ENCODE assay signal across 15 cellular contexts in genomic region chr3:13682331-13683013, GRCh38.
A peak's percentile ranks its signal among the peaks of the same experiment; 100 is the strongest.
DNase-seq lines count a peak whose midpoint lies in the region; ATAC-seq and TF ChIP-seq lines count a peak whose summit lies in the region.
"Had no signal": no experiment of that assay in that cellular context is flagged by ENCODE, and none has a peak within 500 bp of the region (broad histone marks: within the 10 kb centered on the region; RNA-seq: fewer than 3 reads in every experiment).

No MANE protein-coding gene starts in this region.

- TF ChIP-seq RAD21 in IMR-90 (IDR thresholded peaks at IDR 0.05; ENCODE audit: low read length) = no peak

- ATAC-seq in IMR-90 (ENCODE audit: low read depth) = no peak
- no peak for ATAC-seq in GM18505 (IDR thresholded peaks at IDR 0.05; ENCODE audit: unreplicated experiment)

- H4K91ac ChIP-seq in IMR-90 (ENCODE audit: insufficient read depth, low read depth, low read length) (no peak overlapping the region), neuronal stem cell (ENCODE audit: low read depth, low read length, poor library complexity) (peak overlapping the region; percentile 85)

- H2BK20ac ChIP-seq in IMR-90 (ENCODE audit: low read depth, low read length) = no peak overlapping the region

- no peak overlapping the region for H3K18ac ChIP-seq in IMR-90 (ENCODE audit: low read depth, low read length)
- H3K18ac ChIP-seq in neuronal stem cell (ENCODE audit: low read length) = peak overlapping the region; percentile 69

- H4K8ac ChIP-seq in IMR-90 (ENCODE audit: low read depth in 2 of 2, low read length in 2 of 2) = no peak overlapping the region
- H4K8ac ChIP-seq in neuronal stem cell (ENCODE audit: low read depth, low read length) = no peak overlapping the region

- DNase-seq in Calu3 (no peak), IMR-90 (no peak), glutamatergic neuron (no peak), neuronal stem cell (ENCODE audit: low spot score) (no peak)
- no peak for DNase-seq in effector memory CD4-positive, alpha-beta T cell
- DNase-seq in stimulated activated CD4-positive, alpha-beta T cell treated with anti-CD3 and anti-CD28 coated beads, Interleukin-4, amount 100 ng/mL, for 1 hour = no peak
- DNase-seq: ACHN; CD4-positive, CD25-positive, alpha-beta regulatory T cell; DMS79; EL; GOT3; HCEC 1CT; HFFc6 had no signal

- H3K36me3 ChIP-seq in IMR-90 (ENCODE audit: control insufficient read depth, insufficient read depth, low read length) (no peaks in the 10 kb centered on the region), neuronal stem cell (replicated peaks in 1 of 2; ENCODE audit: control insufficient read depth in 2 of 2, insufficient read depth in 2 of 2, low read length in 2 of 2) (no peaks in the 10 kb centered on the region)
- no peaks in the 10 kb centered on the region for H3K36me3 ChIP-seq in effector memory CD4-positive, alpha-beta T cell (ENCODE audit: control insufficient read depth, insufficient read depth, low read length)
- H3K36me3 ChIP-seq: BLaER1 treated with 17β-estradiol and CSF1 and Interleukin-3, amounts not matched to agents 10 nM and 100 nM had no signal

- intact Hi-C loops in Calu3 (cut with micrococcal nuclease; ENCODE audit: unreplicated experiment) = no loop called here
- intact Hi-C loops in IMR-90 (cut with micrococcal nuclease) = no loop called here

- H3K4ac ChIP-seq in IMR-90 (ENCODE audit: low read depth, low read length) = no peak overlapping the region
- no peak overlapping the region for H3K4ac ChIP-seq in neuronal stem cell (ENCODE audit: low read length)

- H3K27me3 Mint-ChIP-seq in Calu3 (ENCODE audit: unreplicated experiment) = peaks cover 66% of the 10 kb centered on the region
- H3K27me3 Mint-ChIP-seq in glutamatergic neuron (ENCODE audit: unreplicated experiment) = peaks cover 7% of the 10 kb centered on the region
- H3K27me3 Mint-ChIP-seq: CD4-positive, CD25-positive, alpha-beta regulatory T cell had no signal

- H3K4me2 ChIP-seq in IMR-90 (ENCODE audit: low read depth, low read length) = no peak overlapping the region
- no peak overlapping the region for H3K4me2 ChIP-seq in neuronal stem cell (ENCODE audit: insufficient read depth, low read length, poor library complexity, severe bottlenecking)
- H3K4me2 ChIP-seq: BLaER1 treated with 17β-estradiol and CSF1 and Interleukin-3, amounts not matched to agents 10 nM and 100 nM had no signal

- peak overlapping the region; percentile 53 for H2BK12ac ChIP-seq in neuronal stem cell (ENCODE audit: low read length)

- no peaks in the 10 kb centered on the region for H3K9me1 ChIP-seq in IMR-90 (ENCODE audit: insufficient read depth, low read length)

- POLR2A ChIA-PET in IMR-90 (lab: Charles Lee; ENCODE audit: unreplicated experiment) = no interaction called here

- no peak overlapping the region for H3K23ac ChIP-seq in IMR-90 (ENCODE audit: low read depth, low read length)
- H3K23ac ChIP-seq in neuronal stem cell (ENCODE audit: low read depth, low read length, poor library complexity) = peak overlapping the region; percentile 58

- no peaks in the 10 kb centered on the region for H3K79me1 ChIP-seq in IMR-90 (ENCODE audit: low read depth in 1 of 2, low read length in 2 of 2)
- H3K79me1 ChIP-seq in neuronal stem cell (ENCODE audit: low read depth, low read length) = no peaks in the 10 kb centered on the region

- H3K9me3 ChIP-seq in IMR-90 (ENCODE audit: control insufficient read depth, insufficient read depth, low read length) = no peaks in the 10 kb centered on the region
- H3K9me3 ChIP-seq in neuronal stem cell (replicated peaks in 1 of 2; ENCODE audit: control insufficient read depth in 2 of 2, insufficient read depth in 1 of 2, low read depth in 1 of 2, low read length in 2 of 2) = no peaks in the 10 kb centered on the region
- no peaks in the 10 kb centered on the region for H3K9me3 ChIP-seq in effector memory CD4-positive, alpha-beta T cell (ENCODE audit: control insufficient read depth, low read length)
- H3K9me3 ChIP-seq: BLaER1 treated with 17β-estradiol and CSF1 and Interleukin-3, amounts not matched to agents 10 nM and 100 nM had no signal

- H2AFZ ChIP-seq in IMR-90 (replicated peaks; ENCODE audit: low read length, poor library complexity) (no peak overlapping the region), neuronal stem cell (ENCODE audit: low read length) (no peak overlapping the region)

- H3K4me1 ChIP-seq in IMR-90 (ENCODE audit: control insufficient read depth, insufficient read depth, low read length) = no peaks in the 10 kb centered on the region
- H3K4me1 ChIP-seq in neuronal stem cell (ENCODE audit: control insufficient read depth in 2 of 2, insufficient read depth in 1 of 2, low read depth in 1 of 2, low read length in 2 of 2) = peaks cover 5 to 6% of the 10 kb centered on the region in 2 donors
- no peaks in the 10 kb centered on the region for H3K4me1 ChIP-seq in effector memory CD4-positive, alpha-beta T cell (ENCODE audit: control insufficient read depth, insufficient read depth, low read length, poor library complexity, severe bottlenecking)

- BruUV-seq in Calu3 (replicated peaks; lab: Mats Ljungman, UMichigan) = no TSS peak
- no TSS peak for BruUV-seq in IMR-90 (replicated peaks; lab: Mats Ljungman, UMichigan)

- no peak overlapping the region for H4K5ac ChIP-seq in IMR-90 (ENCODE audit: low read depth, low read length)

- peaks cover 7% of the 10 kb centered on the region for H3K27me3 ChIP-seq in IMR-90 (ENCODE audit: control insufficient read depth, insufficient read depth, low read length)
- no peaks in the 10 kb centered on the region for H3K27me3 ChIP-seq in neuronal stem cell (ENCODE audit: control insufficient read depth in 3 of 3, insufficient read depth in 3 of 3, low read depth in 1 of 3, low read length in 3 of 3)
- H3K27me3 ChIP-seq in effector memory CD4-positive, alpha-beta T cell (replicated peaks; ENCODE audit: control insufficient read depth, insufficient read depth, low read length, poor library complexity, severe bottlenecking) = no peaks in the 10 kb centered on the region
- H3K27me3 ChIP-seq: BLaER1 treated with 17β-estradiol and CSF1 and Interleukin-3, amounts not matched to agents 10 nM and 100 nM had no signal

- CTCF ChIA-PET in Calu3 (lab: Charles Lee) (no interaction called here), IMR-90 (lab: Yijun Ruan, JAX) (no interaction called here)

- no peak overlapping the region for H2BK5ac ChIP-seq in IMR-90 (ENCODE audit: low read depth, low read length, poor library complexity, severe bottlenecking)
- H2BK5ac ChIP-seq in neuronal stem cell (ENCODE audit: low read length) = no peak overlapping the region

- H2BK120ac ChIP-seq in IMR-90 (ENCODE audit: low read depth, low read length) (no peak overlapping the region), neuronal stem cell (ENCODE audit: low read depth, low read length) (peak overlapping the region; percentile 13)

- H3K36me3 Mint-ChIP-seq in Calu3 (ENCODE audit: insufficient read depth, unreplicated experiment) (no peaks in the 10 kb centered on the region), glutamatergic neuron (ENCODE audit: unreplicated experiment) (no peaks in the 10 kb centered on the region)
- H3K36me3 Mint-ChIP-seq: CD4-positive, CD25-positive, alpha-beta regulatory T cell had no signal

- H3K14ac ChIP-seq in IMR-90 (replicated peaks; ENCODE audit: low read depth, low read length) = no peak overlapping the region
- H3K14ac ChIP-seq in neuronal stem cell (ENCODE audit: low read length) = peak overlapping the region; percentile 47

- dilution Hi-C loops in IMR-90 (cut with HindIII; ENCODE audit: low sequenced_read_pairs, unreplicated experiment) = no loop called here

- no peaks in the 10 kb centered on the region for H3K9me3 Mint-ChIP-seq in Calu3 (ENCODE audit: low read depth, unreplicated experiment)
- H3K9me3 Mint-ChIP-seq in glutamatergic neuron (ENCODE audit: unreplicated experiment) = peaks cover 7% of the 10 kb centered on the region
- H3K9me3 Mint-ChIP-seq: HFFc6 had no signal

- H3K27ac ChIP-seq in IMR-90 (ENCODE audit: insufficient read depth, low read length) (no peak overlapping the region), neuronal stem cell (replicated peaks; ENCODE audit: low read length) (no peak overlapping the region)
- no peak overlapping the region for H3K27ac ChIP-seq in effector memory CD4-positive, alpha-beta T cell (ENCODE audit: insufficient read depth, low read length, poor library complexity, severe bottlenecking)
- H3K27ac ChIP-seq: BLaER1 treated with 17β-estradiol and CSF1 and Interleukin-3, amounts not matched to agents 10 nM and 100 nM had no signal

- H3K4me3 ChIP-seq in IMR-90 (ENCODE audit: insufficient read depth, low read depth, low read length) = no peak overlapping the region
- no peak overlapping the region for H3K4me3 ChIP-seq in neuronal stem cell (ENCODE audit: low read length in 2 of 2)
- no peak overlapping the region for H3K4me3 ChIP-seq in effector memory CD4-positive, alpha-beta T cell (ENCODE audit: insufficient read depth, low read depth, low read length, poor library complexity, severe bottlenecking)
- H3K4me3 ChIP-seq: BLaER1 treated with 17β-estradiol and CSF1 and Interleukin-3, amounts not matched to agents 10 nM and 100 nM had no signal

- H2BK15ac ChIP-seq in IMR-90 (ENCODE audit: low read depth, low read length) (no peak overlapping the region), neuronal stem cell (ENCODE audit: low read length) (no peak overlapping the region)

- in situ Hi-C loops in IMR-90 (cut with MboI; ENCODE audit: low sequenced_read_pairs) = no loop called here

- H2AK9ac ChIP-seq in IMR-90 (replicated peaks; ENCODE audit: low read depth, low read length, poor library complexity) = peak overlapping the region; percentile 55

- no peak overlapping the region for H3K4me3 Mint-ChIP-seq in Calu3 (ENCODE audit: low read depth, unreplicated experiment)
- no peak overlapping the region for H3K4me3 Mint-ChIP-seq in glutamatergic neuron (ENCODE audit: unreplicated experiment)
- H3K4me3 Mint-ChIP-seq: CD4-positive, CD25-positive, alpha-beta regulatory T cell; HFFc6 had no signal

- peak overlapping the region; percentile 7 for H3K27ac Mint-ChIP-seq in Calu3 (ENCODE audit: unreplicated experiment)
- H3K27ac Mint-ChIP-seq in glutamatergic neuron (ENCODE audit: unreplicated experiment) = peak overlapping the region; percentile 5
- H3K27ac Mint-ChIP-seq: HFFc6 had no signal

- H4K20me1 ChIP-seq in IMR-90 (ENCODE audit: insufficient read depth, low read length) = no peaks in the 10 kb centered on the region
- H4K20me1 ChIP-seq: BLaER1 treated with 17β-estradiol and CSF1 and Interleukin-3, amounts not matched to agents 10 nM and 100 nM had no signal

- no peak for TF ChIP-seq CTCF in Calu3 (IDR thresholded peaks at IDR 0.05; ENCODE audit: unreplicated experiment)
- no peak for TF ChIP-seq CTCF in IMR-90 (conservative IDR thresholded peaks at IDR 0.05; ENCODE audit: low read depth, low read length)
- no peak for TF ChIP-seq CTCF in glutamatergic neuron (IDR thresholded peaks at IDR 0.05; ENCODE audit: partially characterized antibody, unreplicated experiment)

- H3K56ac ChIP-seq in IMR-90 (ENCODE audit: extremely low read depth, insufficient read depth, low read length) = no peak overlapping the region

- TF ChIP-seq POLR2A in IMR-90 (IDR thresholded peaks at IDR 0.05; ENCODE audit: low read depth, low read length) (no peak), GM18505 (IDR thresholded peaks at IDR 0.05; ENCODE audit: borderline replicate concordance, extremely low read depth, insufficient read depth, insufficient read length) (no peak)

- 100% methylated on average over 1 of the region's 16 CpGs for WGBS in IMR-90 (ENCODE audit: extremely low coverage in 2 of 2, insufficient read length in 1 of 2), 2 experiments
- 100% methylated on average over 1 of the region's 16 CpGs; no CpG with 5 or more reads in 1 of the 2 donors for WGBS in neuronal stem cell (ENCODE audit: extremely low coverage in 2 of 2, insufficient read length in 2 of 2, insufficient replicate concordance in 1 of 2), 2 donors

- H2AK5ac ChIP-seq in IMR-90 (ENCODE audit: low read depth, low read length) (no peak overlapping the region), neuronal stem cell (ENCODE audit: low read depth, low read length) (no peak overlapping the region)

- H3K9ac ChIP-seq in IMR-90 (ENCODE audit: low read depth, low read length) (no peak overlapping the region), neuronal stem cell (ENCODE audit: low read depth, low read length, poor library complexity) (peak overlapping the region; percentile 78)
- H3K9ac ChIP-seq: BLaER1 treated with 17β-estradiol and CSF1 and Interleukin-3, amounts not matched to agents 10 nM and 100 nM had no signal

- H3K4me1 Mint-ChIP-seq in Calu3 (ENCODE audit: low read depth, unreplicated experiment) = no peaks in the 10 kb centered on the region
- no peaks in the 10 kb centered on the region for H3K4me1 Mint-ChIP-seq in glutamatergic neuron (ENCODE audit: low read depth, unreplicated experiment)
- H3K4me1 Mint-ChIP-seq: CD4-positive, CD25-positive, alpha-beta regulatory T cell had no signal
